ENCODE assay signal across 8 cellular contexts in genomic region chr10:117541909-117542705, GRCh38. TPM values are rescaled to one million over a fixed set of nuclear protein-coding genes. Genes with fewer than 3 reads are reported as not detected.
DNase-seq lines count a peak whose midpoint lies in the region; ATAC-seq, FAIRE-seq and TF ChIP-seq lines count a peak whose summit lies in the region.

No MANE protein-coding gene starts in this region.

- H3K4me1 Mint-ChIP-seq in astrocyte (ENCODE audit: low read depth, unreplicated experiment): peaks cover 3% of the 10 kb centered on the region

- ATAC-seq in HG02981 (IDR thresholded peaks at IDR 0.05; ENCODE audit: unreplicated experiment): no peak

- peaks cover 24% of the 10 kb centered on the region for H3K79me2 ChIP-seq in astrocyte (ENCODE audit: insufficient read depth, low read length)

- H3K4me3 ChIP-seq in A673 (ENCODE audit: low read depth, low read length, poor library complexity, severe bottlenecking) (peak overlapping the region; percentile 8), astrocyte (ENCODE audit: insufficient read depth, low read depth, low read length) (peak overlapping the region; percentile 49), iPS-18c (ENCODE audit: insufficient read depth, low read depth, low read length) (peak overlapping the region; percentile 44)

- no peaks in the 10 kb centered on the region for H3K36me3 Mint-ChIP-seq in astrocyte (ENCODE audit: low read depth, unreplicated experiment)

- H3K27ac Mint-ChIP-seq in astrocyte (ENCODE audit: unreplicated experiment): peak overlapping the region; percentile 95

- peak overlapping the region; percentile 67 for H3K9ac ChIP-seq in astrocyte (ENCODE audit: low read length)

- POLR2A ChIA-PET in A673 (lab: Charles Lee; ENCODE audit: low non-redundant PET): no interaction called here

- H4K20me1 ChIP-seq in astrocyte (ENCODE audit: insufficient read depth, low read length): peaks cover 11% of the 10 kb centered on the region

- H3K4me1 ChIP-seq in A673 (ENCODE audit: insufficient read depth, low read length, poor library complexity, severe bottlenecking) (peaks cover 11% of the 10 kb centered on the region), astrocyte (ENCODE audit: insufficient read depth, low read length) (peaks cover 5% of the 10 kb centered on the region)

- H3K4me2 ChIP-seq in astrocyte (ENCODE audit: low read length): peak overlapping the region; percentile 84

- TF ChIP-seq CTCF in A673 (conservative IDR thresholded peaks at IDR 0.05; ENCODE audit: low read depth, low read length): no peak
- TF ChIP-seq CTCF in astrocyte (IDR thresholded peaks at IDR 0.05; ENCODE audit: insufficient read depth, low read depth, low read length): no peak

- intact Hi-C loops in A673 (cut with micrococcal nuclease; ENCODE audit: unreplicated experiment): loop anchor here (10.0 kb wide), 1 partner anchor 503 kb away; the partner anchor contains the start of gene RAB11FIP2

- H3K27me3 Mint-ChIP-seq in astrocyte (ENCODE audit: low read depth, unreplicated experiment): peaks cover 73% of the 10 kb centered on the region

- H3K36me3 ChIP-seq in A673 (ENCODE audit: insufficient read depth, low read length, poor library complexity, severe bottlenecking) (no peaks in the 10 kb centered on the region), astrocyte (ENCODE audit: insufficient read depth, low read length) (no peaks in the 10 kb centered on the region)

- H3K9me3 Mint-ChIP-seq in astrocyte (ENCODE audit: unreplicated experiment): peaks cover 9% of the 10 kb centered on the region

- H3K27me3 ChIP-seq in A673 (replicated peaks; ENCODE audit: insufficient read depth, low read depth, low read length, poor library complexity) (peaks cover 100% of the 10 kb centered on the region), astrocyte (ENCODE audit: insufficient read depth, low read length) (peaks cover 84% of the 10 kb centered on the region)

- CTCF ChIA-PET in A673 (lab: Charles Lee): interaction anchor here (0.7 kb wide), 1 partner anchor 1565 kb away, joined by 4 read pairs; no protein-coding TSS in a partner anchor

- H3K9me3 ChIP-seq in A673 (ENCODE audit: low read depth, low read length, poor library complexity, severe bottlenecking) (no peaks in the 10 kb centered on the region), astrocyte (ENCODE audit: insufficient read depth, low read depth, low read length) (no peaks in the 10 kb centered on the region), iPS-18c (ENCODE audit: control insufficient read depth, insufficient read depth, low read length) (no peaks in the 10 kb centered on the region)

- FAIRE-seq in astrocyte (lab: Jason Lieb, UNC): no peak

- BruUV-seq in A673 (replicated peaks; lab: Mats Ljungman, UMichigan): no TSS peak

- H3K4me3 Mint-ChIP-seq in astrocyte (ENCODE audit: unreplicated experiment): peak overlapping the region; percentile 29

- H2AFZ ChIP-seq in astrocyte (ENCODE audit: low read depth, low read length): peak overlapping the region; percentile 60

- DNase-seq in A673 (ENCODE audit: low spot score): peak; percentile 73
- peak; percentile 58 for DNase-seq in GOT3 (lab: John Stamatoyannopoulos, UW)
- DNase-seq in astrocyte (ENCODE audit: low read depth): peak; percentile 23
- DNase-seq in superior temporal gyrus (ENCODE audit: extremely low spot score): peak; percentile 29
- DNase-seq in stimulated activated CD4-positive, alpha-beta T cell treated with anti-CD3 and anti-CD28 coated beads, Interleukin-2, amount 100 ng/mL, for 24 hours: no peak
- DNase-seq in occipital lobe (lab: John Stamatoyannopoulos, UW): no peak

- H3K27ac ChIP-seq in A673 (ENCODE audit: low read depth, low read length, poor library complexity, severe bottlenecking) (no peak overlapping the region), astrocyte (ENCODE audit: low read depth, low read length) (no peak overlapping the region)

RNA-seq across cellular contexts. Expression of gene EMX2, which starts 0.4 kb away (rescaled TPM):
- total RNA-seq in A673 (2021) (not detected in 2 replicates), astrocyte (not detected in 2 replicates), occipital lobe (2.0 TPM)

Comparison
In these comparisons a context has a peak if more than half of its experiments do, and no peak if none do; other contexts are left out.
1. DNase-seq: peak in A673 (single experiment), GOT3 (single experiment), astrocyte (single experiment) and superior temporal gyrus (single experiment); none in stimulated activated CD4-positive, alpha-beta T cell treated with anti-CD3 and anti-CD28 coated beads, Interleukin-2, amount 100 ng/mL, for 24 hours (0 of 2) and occipital lobe (single experiment).
2. Peak in every context shown above with its lines, with median percentiles within 50 percentile points of each other: H3K4me3 ChIP-seq.